In genomic region chr1:173753830-173754229, GRCh38 we compare ENCODE assay signal across 28 cellular contexts.
"Had no signal": no experiment of that assay in that cellular context is flagged by ENCODE, and none has a peak within 500 bp of the region (broad histone marks: within the 10 kb centered on the region; RNA-seq: fewer than 3 reads in every experiment).

No MANE protein-coding gene starts in this region.

- H3K9me3 Mint-ChIP-seq: immature natural killer cell; naive thymus-derived CD8-positive, alpha-beta T cell; stimulated activated naive CD8-positive, alpha-beta T cell treated with anti-CD3 and anti-CD28 coated beads, Interleukin-15, amount 100 ng/mL, for 72 hours had no signal

- H3K27me3 ChIP-seq: dorsolateral prefrontal cortex, gastrocnemius medialis, heart left ventricle, suprapubic skin, transverse colon, upper lobe of right lung, uterus had no signal

- H3K9me3 ChIP-seq: gastrocnemius medialis, heart left ventricle, psoas muscle, suprapubic skin, transverse colon, upper lobe of right lung, uterus had no signal

- H3K4me1 ChIP-seq: psoas muscle, suprapubic skin, transverse colon, upper lobe of right lung, uterus had no signal

- H3K27ac Mint-ChIP-seq: nephron progenitor cell had no signal

- H3K4me2 ChIP-seq: smooth muscle cell had no signal

- H3K4me3 ChIP-seq: dorsolateral prefrontal cortex, gastrocnemius medialis, heart left ventricle, psoas muscle, smooth muscle cell, suprapubic skin, transverse colon, upper lobe of right lung, uterus had no signal

- H3K27me3 Mint-ChIP-seq: naive thymus-derived CD8-positive, alpha-beta T cell; stimulated activated naive CD8-positive, alpha-beta T cell treated with anti-CD3 and anti-CD28 coated beads, Interleukin-15, amount 100 ng/mL, for 72 hours had no signal

- ATAC-seq: gastrocnemius medialis; heart left ventricle; naive thymus-derived CD8-positive, alpha-beta T cell; psoas muscle; right cardiac atrium; stimulated activated naive CD8-positive, alpha-beta T cell treated with anti-CD3 and anti-CD28 coated beads, Interleukin-15, amount 100 ng/mL, for 72 hours; upper lobe of right lung had no signal

- H3K36me3 ChIP-seq: uterus had no signal

- H3K27ac ChIP-seq: dorsolateral prefrontal cortex, gastrocnemius medialis, heart left ventricle, psoas muscle, suprapubic skin, transverse colon, upper lobe of right lung, uterus had no signal

- H3K4me3 Mint-ChIP-seq: immature natural killer cell; naive thymus-derived CD8-positive, alpha-beta T cell; nephron progenitor cell; stimulated activated naive CD8-positive, alpha-beta T cell treated with anti-CD3 and anti-CD28 coated beads, Interleukin-15, amount 100 ng/mL, for 72 hours had no signal

- H3K4me1 Mint-ChIP-seq: immature natural killer cell; nephron progenitor cell; stimulated activated naive CD8-positive, alpha-beta T cell treated with anti-CD3 and anti-CD28 coated beads, Interleukin-15, amount 100 ng/mL, for 72 hours had no signal

- FAIRE-seq: colon had no signal

- DNase-seq: dorsolateral prefrontal cortex; effector CD4-positive, alpha-beta T cell; foreskin fibroblast; gastrocnemius medialis; heart left ventricle; hippocampal formation; immature natural killer cell; islet precursor cell; kidney glomerular epithelial cell; mesendoderm; midbrain; naive thymus-derived CD8-positive, alpha-beta T cell; nephron progenitor cell; nucleus accumbens; psoas muscle; right cardiac atrium; stimulated activated CD4-positive, alpha-beta T cell treated with anti-CD3 and anti-CD28 coated beads, Interleukin-12 subunit alpha, Interleukin-12 subunit beta, amount 100 ng/mL, for 4 hours; stimulated activated CD4-positive, alpha-beta T cell treated with anti-CD3 and anti-CD28 coated beads, Interleukin-1b, Interleukin-23, amount 100 ng/mL, for 48 hours; stimulated activated CD4-positive, alpha-beta T cell treated with anti-CD3 and anti-CD28 coated beads, Interleukin-4, amount 100 ng/mL, for 1 hour; stimulated activated CD8-positive, alpha-beta memory T cell treated with anti-CD3 and anti-CD28 coated beads, Interleukin-4, amount 100 ng/mL, for 48 hours; stimulated activated naive CD4-positive, alpha-beta T cell; stimulated activated naive CD8-positive, alpha-beta T cell treated with anti-CD3 and anti-CD28 coated beads, Interleukin-15, amount 100 ng/mL, for 72 hours; transverse colon; upper lobe of right lung; uterus had no signal
